Comparison of ENCODE assay signal across 9 cellular contexts in the genomic region with DNA sequence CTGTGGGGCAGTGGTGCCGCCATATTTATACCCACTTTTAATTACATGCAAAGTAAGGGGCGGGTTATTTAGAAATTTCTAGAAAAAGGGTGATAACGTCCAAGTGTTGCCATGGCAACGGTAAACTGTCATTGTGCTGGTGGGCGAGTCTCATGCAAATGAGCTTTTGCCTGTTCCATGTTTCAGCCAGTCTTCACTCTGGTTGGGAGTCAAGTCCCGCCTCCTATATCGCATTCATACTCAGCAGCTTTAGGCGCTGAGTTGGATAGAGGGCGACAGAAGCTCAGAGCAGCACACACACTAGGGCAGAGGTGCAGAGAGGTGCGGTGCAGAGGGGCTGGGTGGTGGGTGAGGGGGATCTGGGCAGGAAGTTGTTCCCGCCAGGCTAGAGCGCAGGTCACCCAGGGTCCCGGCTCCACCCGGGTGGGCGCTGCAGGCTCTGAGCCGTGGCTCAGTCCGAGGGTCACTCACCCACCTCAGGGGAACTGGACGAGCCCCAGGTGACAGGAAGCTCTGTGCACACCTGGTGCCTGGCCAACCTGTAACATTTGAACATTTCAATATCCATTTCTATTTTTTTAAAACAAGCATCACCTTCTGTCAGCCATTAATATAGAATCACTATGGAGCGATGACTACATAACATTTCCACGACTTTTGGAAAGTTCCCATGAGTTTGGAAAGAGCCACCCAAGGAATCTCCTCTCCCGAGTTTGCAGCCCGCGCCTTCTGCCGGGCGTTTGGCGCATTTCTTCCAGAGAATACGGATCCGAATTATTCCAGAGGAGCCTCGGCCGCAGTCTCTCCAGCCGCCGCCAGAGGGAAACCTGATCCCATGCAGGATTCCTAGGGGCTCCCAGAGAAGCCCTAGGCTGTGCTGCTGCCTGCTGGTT.
DNase-seq lines count a peak whose midpoint lies in the region; ATAC-seq and TF ChIP-seq lines count a peak whose summit lies in the region.
"Had no signal": no experiment of that assay in that cellular context is flagged by ENCODE, and none has a peak within 500 bp of the region (broad histone marks: within the 10 kb centered on the region; RNA-seq: fewer than 3 reads in every experiment).

No MANE protein-coding gene starts in this region.

- no peak overlapping the region for H4K91ac ChIP-seq in trophoblast cell (ENCODE audit: low read depth, low read length)

- H3K18ac ChIP-seq in trophoblast cell (ENCODE audit: low read length), result no peak overlapping the region

- intact Hi-C loops in Right ventricle myocardium superior (cut with DNase I), result no loop called here

- no peak overlapping the region for H3K23ac ChIP-seq in trophoblast cell (ENCODE audit: low read length)

- no peak overlapping the region for H3K14ac ChIP-seq in trophoblast cell (ENCODE audit: low read length)

- no peak overlapping the region for H4K8ac ChIP-seq in trophoblast cell (ENCODE audit: low read depth, low read length)

- H3K4ac ChIP-seq in trophoblast cell (ENCODE audit: low read depth, low read length), result no peak overlapping the region

- H3K4me2 ChIP-seq in trophoblast cell (ENCODE audit: low read length), result no peak overlapping the region
- H3K4me2 ChIP-seq: BLaER1 had no signal

- H4K12ac ChIP-seq in trophoblast cell (ENCODE audit: low read depth, low read length), result no peak overlapping the region

- H2AFZ ChIP-seq in trophoblast cell (ENCODE audit: insufficient read depth, low read length, poor library complexity), result no peak overlapping the region

- H2BK120ac ChIP-seq in trophoblast cell (ENCODE audit: insufficient read depth, low read length, poor library complexity), result no peak overlapping the region

- no peaks in the 10 kb centered on the region for H3K79me2 ChIP-seq in trophoblast cell (ENCODE audit: control insufficient read depth, insufficient read depth, low read length, poor library complexity)

- H3K36me3 ChIP-seq in trophoblast cell (ENCODE audit: control insufficient read depth in 1 of 2, insufficient read depth in 2 of 2, low read length in 2 of 2), result no peaks in the 10 kb centered on the region
- H3K36me3 ChIP-seq: BLaER1 had no signal

- H2AK5ac ChIP-seq in trophoblast cell (ENCODE audit: low read length), result no peak overlapping the region

- no peak overlapping the region for H3K9ac ChIP-seq in trophoblast cell (ENCODE audit: low read length)
- H3K9ac ChIP-seq: BLaER1 had no signal

- H3K4me1 ChIP-seq in trophoblast cell (ENCODE audit: control insufficient read depth in 1 of 2, insufficient read depth in 2 of 2, low read length in 2 of 2), result no peaks in the 10 kb centered on the region
- H3K4me1 ChIP-seq: BLaER1 had no signal

- peak; percentile 99 for TF ChIP-seq CTCF in VCaP (conservative IDR thresholded peaks at IDR 0.05)

- no peak overlapping the region for H3K4me3 ChIP-seq in trophoblast cell (ENCODE audit: low read depth, low read length)
- H3K4me3 ChIP-seq: BLaER1 had no signal

- no peak overlapping the region for H3K27ac ChIP-seq in VCaP
- no peak overlapping the region for H3K27ac ChIP-seq in trophoblast cell (ENCODE audit: low read depth, low read length)
- H3K27ac ChIP-seq: BLaER1 had no signal

- no peaks in the 10 kb centered on the region for H3K9me3 ChIP-seq in trophoblast cell (ENCODE audit: insufficient read depth, low read depth, low read length)
- H3K9me3 ChIP-seq: BLaER1 had no signal

- DNase-seq in DMS79 treated with DMSO at 0.1 percent for 48 hours (lab: John Stamatoyannopoulos, UW), result peak; percentile 31
- DNase-seq in DMS79 (lab: John Stamatoyannopoulos, UW), result no peak
- DNase-seq in NCI-H1092 treated with DMSO at 0.1 percent for 48 hours (lab: John Stamatoyannopoulos, UW), result peak; percentile 40
- peak; percentile 83 for DNase-seq in Right ventricle myocardium superior
- peak; percentile 70 to 88 for DNase-seq in trophoblast cell
- DNase-seq in stimulated activated naive CD4-positive, alpha-beta T cell treated with Interleukin-2 at 50 U/mL for 16 hours (lab: John Stamatoyannopoulos, UW), result no peak
- no peak for DNase-seq in activated CD8-positive, alpha-beta memory T cell treated with anti-CD3 and anti-CD28 coated beads for 24 hours

- no peaks in the 10 kb centered on the region for H3K27me3 ChIP-seq in trophoblast cell (ENCODE audit: insufficient read depth, low read length)
- H3K27me3 ChIP-seq: BLaER1 had no signal

- peak; percentile 93 for ATAC-seq in Right ventricle myocardium superior (ENCODE audit: poor library complexity)

- H2BK12ac ChIP-seq in trophoblast cell (ENCODE audit: low read length), result no peak overlapping the region

- H3K79me1 ChIP-seq in trophoblast cell (ENCODE audit: low read length), result no peaks in the 10 kb centered on the region

- WGBS in trophoblast cell (ENCODE audit: extremely low coverage, insufficient coverage, insufficient read length), result no CpG with 5 or more reads among the region's 32 CpGs

- no peak overlapping the region for H2BK5ac ChIP-seq in trophoblast cell (ENCODE audit: low read depth, low read length, poor library complexity)

Comparison
In these comparisons a context has a peak if more than half of its experiments do, and no peak if none do; other contexts are left out.
1. DNase-seq: peak in DMS79 treated with DMSO at 0.1 percent for 48 hours (single experiment), NCI-H1092 treated with DMSO at 0.1 percent for 48 hours (single experiment), Right ventricle myocardium superior (single experiment) and trophoblast cell (2 of 2); none in DMS79 (single experiment), stimulated activated naive CD4-positive, alpha-beta T cell treated with Interleukin-2 at 50 U/mL for 16 hours (single experiment) and activated CD8-positive, alpha-beta memory T cell treated with anti-CD3 and anti-CD28 coated beads for 24 hours (single experiment).